8 cellular contexts compared by ENCODE assay signal in the genomic region with DNA sequence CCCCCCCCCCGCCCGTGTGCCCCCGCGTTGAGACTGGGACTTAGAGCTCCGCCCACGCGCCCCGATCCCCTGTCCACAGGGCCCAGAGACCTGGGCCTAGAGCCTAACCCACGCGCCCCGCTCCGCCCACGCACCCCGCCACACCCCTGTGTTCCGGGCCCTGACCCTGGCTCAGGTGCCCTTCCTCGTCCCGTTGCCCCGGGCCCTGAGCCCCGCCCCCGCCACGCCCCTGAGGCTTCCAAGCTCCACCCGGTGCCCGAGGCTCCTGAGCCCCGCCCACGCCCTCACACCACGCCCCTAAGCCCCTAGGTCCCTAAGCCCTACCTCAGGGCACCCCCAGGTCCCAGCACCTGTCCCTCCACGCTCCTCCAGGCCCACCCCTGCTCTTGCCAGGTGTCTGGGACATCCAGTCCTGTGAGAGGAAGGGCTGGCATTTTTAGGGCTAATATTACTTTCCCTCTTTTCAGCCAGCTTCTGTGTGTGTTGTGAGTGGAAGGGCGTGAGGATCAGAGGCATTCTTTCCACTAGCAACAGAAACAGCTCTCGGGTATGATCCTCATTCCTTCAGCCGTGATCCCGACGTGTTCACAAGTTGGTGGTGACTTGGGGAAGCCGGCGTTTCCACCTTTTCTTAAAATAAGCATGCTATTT.
A peak's percentile ranks its signal among the peaks of the same experiment; 100 is the strongest.
DNase-seq lines count a peak whose midpoint lies in the region; ATAC-seq and TF ChIP-seq lines count a peak whose summit lies in the region.

No MANE protein-coding gene starts in this region.

- in situ Hi-C loops in KBM-7 (cut with MboI; ENCODE audit: low pct_unique_long_range_greater_than_20kb, low sequenced_read_pairs), result no loop called here
- in situ Hi-C loops in astrocyte of the cerebellum (cut with HindIII; ENCODE audit: low sequenced_read_pairs), result no loop called here

- no peaks in the 10 kb centered on the region for H3K36me3 Mint-ChIP-seq in T-helper 2 cell treated with Interferon-gamma antibody and Interleukin-4, amounts not matched to agents 5 μg/mL and 100 μg/mL, for 36 hours (ENCODE audit: low read depth)

- H3K9ac ChIP-seq in iPS-18a (ENCODE audit: low read length), result no peak overlapping the region

- peak overlapping the region; percentile 23 for H3K27ac Mint-ChIP-seq in T-helper 2 cell treated with Interferon-gamma antibody and Interleukin-4, amounts not matched to agents 5 μg/mL and 100 μg/mL, for 36 hours

- no peaks in the 10 kb centered on the region for H3K36me3 ChIP-seq in iPS-18a (ENCODE audit: control insufficient read depth, low read depth, low read length)

- H3K27ac ChIP-seq in iPS-18a (ENCODE audit: low read length), result no peak overlapping the region

- peak overlapping the region; percentile 74 for H3K4me3 Mint-ChIP-seq in T-helper 2 cell treated with Interferon-gamma antibody and Interleukin-4, amounts not matched to agents 5 μg/mL and 100 μg/mL, for 36 hours

- no peaks in the 10 kb centered on the region for H3K9me3 ChIP-seq in iPS-18a (ENCODE audit: control insufficient read depth, low read depth, low read length)

- H3K27me3 Mint-ChIP-seq in T-helper 2 cell treated with Interferon-gamma antibody and Interleukin-4, amounts not matched to agents 5 μg/mL and 100 μg/mL, for 36 hours (ENCODE audit: low read depth), result peaks cover 16% of the 10 kb centered on the region

- H3K4me1 ChIP-seq in iPS-18a (ENCODE audit: control insufficient read depth, low read depth, low read length), result peaks cover 6% of the 10 kb centered on the region

- peak; percentile 48 for ATAC-seq in GM21717 (IDR thresholded peaks at IDR 0.05; ENCODE audit: unreplicated experiment)

- H3K4me3 ChIP-seq in astrocyte of the cerebellum (ENCODE audit: low read depth, low read length) (peak overlapping the region; percentile 36), iPS-18a (ENCODE audit: low read length) (peak overlapping the region; percentile 25)

- H3K27me3 ChIP-seq in iPS-18a (ENCODE audit: control insufficient read depth, insufficient read depth, low read length), result peaks cover 18% of the 10 kb centered on the region

- H3K4me1 Mint-ChIP-seq in T-helper 2 cell treated with Interferon-gamma antibody and Interleukin-4, amounts not matched to agents 5 μg/mL and 100 μg/mL, for 36 hours (ENCODE audit: low read depth), result peaks cover 21% of the 10 kb centered on the region

- H3K9me3 Mint-ChIP-seq in T-helper 2 cell treated with Interferon-gamma antibody and Interleukin-4, amounts not matched to agents 5 μg/mL and 100 μg/mL, for 36 hours, result no peaks in the 10 kb centered on the region

- no peak for TF ChIP-seq CTCF in astrocyte of the cerebellum (IDR thresholded peaks at IDR 0.05; ENCODE audit: low read depth, low read length, missing control alignments)

- DNase-seq in DMS53 treated with DMSO at 0.1 percent for 48 hours (lab: John Stamatoyannopoulos, UW; ENCODE audit: unreplicated experiment), result peak; percentile 72
- DNase-seq in KBM-7, result peak; percentile 66
- peak; percentile 79 for DNase-seq in T-helper 2 cell treated with Interferon-gamma antibody and Interleukin-4, amounts not matched to agents 5 μg/mL and 100 μg/mL, for 36 hours (ENCODE audit: low spot score)
- DNase-seq in astrocyte of the cerebellum (ENCODE audit: low read depth), result no peak
- DNase-seq in stimulated activated CD4-positive, alpha-beta T cell treated with anti-CD3 and anti-CD28 coated beads, Interleukin-12 subunit alpha, Interleukin-12 subunit beta, amount 100 ng/mL, for 24 hours (ENCODE audit: low read depth in 2 of 2), result peak; percentile 47 to 78
- DNase-seq in inferior parietal cortex (ENCODE audit: extremely low spot score), result no peak

Comparison
In these comparisons a context has a peak if more than half of its experiments do, and no peak if none do; other contexts are left out.
1. DNase-seq: peak in DMS53 treated with DMSO at 0.1 percent for 48 hours (single experiment), KBM-7 (single experiment), T-helper 2 cell treated with Interferon-gamma antibody and Interleukin-4, amounts not matched to agents 5 μg/mL and 100 μg/mL, for 36 hours (single experiment) and stimulated activated CD4-positive, alpha-beta T cell treated with anti-CD3 and anti-CD28 coated beads, Interleukin-12 subunit alpha, Interleukin-12 subunit beta, amount 100 ng/mL, for 24 hours (2 of 2); none in astrocyte of the cerebellum (single experiment) and inferior parietal cortex (single experiment).